8 cellular contexts compared by ENCODE assay signal in genomic region chr1:12296623-12297022, GRCh38.
DNase-seq lines count a peak whose midpoint lies in the region; ATAC-seq and TF ChIP-seq lines count a peak whose summit lies in the region.

No MANE protein-coding gene starts in this region.

- no peaks in the 10 kb centered on the region for H3K27me3 Mint-ChIP-seq in stimulated activated memory B cell treated with anti-CD40 and anti-IgM and Interleukin-4, amounts not matched to agents 10 μg/mL and 1 μg/mL and 100 μg/mL, for 72 hours

- H3K27me3 ChIP-seq in adrenal gland: no peaks in the 10 kb centered on the region

- H3K4me1 Mint-ChIP-seq in stimulated activated memory B cell treated with anti-CD40 and anti-IgM and Interleukin-4, amounts not matched to agents 10 μg/mL and 1 μg/mL and 100 μg/mL, for 72 hours: no peaks in the 10 kb centered on the region

- no peak overlapping the region for H3K4me3 ChIP-seq in SK-N-MC
- H3K4me3 ChIP-seq in adrenal gland: no peak overlapping the region

- 67 to 77% (median 71%) methylated on average over 1 of the region's 1 CpG for WGBS in adrenal gland, 4 donors

- H3K36me3 Mint-ChIP-seq in stimulated activated memory B cell treated with anti-CD40 and anti-IgM and Interleukin-4, amounts not matched to agents 10 μg/mL and 1 μg/mL and 100 μg/mL, for 72 hours: peaks cover 46% of the 10 kb centered on the region

- intact Hi-C loops in adrenal gland (cut with DNase I): no loop called here

- no peak overlapping the region for H3K4me3 Mint-ChIP-seq in stimulated activated memory B cell treated with anti-CD40 and anti-IgM and Interleukin-4, amounts not matched to agents 10 μg/mL and 1 μg/mL and 100 μg/mL, for 72 hours

- TF ChIP-seq POLR2A in adrenal gland (IDR thresholded peaks at IDR 0.05): no peak

- ATAC-seq in GM21717 (IDR thresholded peaks at IDR 0.05; ENCODE audit: unreplicated experiment): peak; percentile 72
- ATAC-seq in stimulated activated memory B cell treated with anti-CD40 and anti-IgM and Interleukin-4, amounts not matched to agents 10 μg/mL and 1 μg/mL and 100 μg/mL, for 72 hours: no peak

- TF ChIP-seq CTCF in adrenal gland (IDR thresholded peaks at IDR 0.05): no peak

- H3K9me3 Mint-ChIP-seq in stimulated activated memory B cell treated with anti-CD40 and anti-IgM and Interleukin-4, amounts not matched to agents 10 μg/mL and 1 μg/mL and 100 μg/mL, for 72 hours: no peaks in the 10 kb centered on the region

- H3K9ac ChIP-seq in SK-N-MC (ENCODE audit: insufficient read length): no peak overlapping the region

- H3K9me3 ChIP-seq in SK-N-MC (ENCODE audit: low read depth, low read length) (no peaks in the 10 kb centered on the region), adrenal gland (replicated peaks in 1 of 3) (no peaks in the 10 kb centered on the region)

- peak overlapping the region; percentile 32; the same call in 1 of the 2 replicates for H3K27ac ChIP-seq in SK-N-MC
- H3K27ac ChIP-seq in adrenal gland: no peak overlapping the region

- peak; percentile 47 for DNase-seq in EL
- DNase-seq in SK-N-MC (ENCODE audit: low read depth, low spot score): no peak
- DNase-seq in glomerular visceral epithelial cell (ENCODE audit: extremely low spot score): peak; percentile 30
- DNase-seq in adrenal gland: no peak
- no peak for DNase-seq in NCI-H1417 treated with DMSO at 0.1 percent for 48 hours (lab: John Stamatoyannopoulos, UW)
- DNase-seq in SW480 (ENCODE audit: low spot score): no peak

- no peak overlapping the region for H3K27ac Mint-ChIP-seq in stimulated activated memory B cell treated with anti-CD40 and anti-IgM and Interleukin-4, amounts not matched to agents 10 μg/mL and 1 μg/mL and 100 μg/mL, for 72 hours

- H3K36me3 ChIP-seq in SK-N-MC (ENCODE audit: insufficient read depth, low read length) (peaks cover 11% of the 10 kb centered on the region), adrenal gland (replicated peaks in 1 of 2) (peaks cover 0 to 42% of the 10 kb centered on the region in 2 donors)

- H3K4me1 ChIP-seq in adrenal gland (replicated peaks in 1 of 2): no peaks in the 10 kb centered on the region

Comparison
In these comparisons a context has a peak if more than half of its experiments do, and no peak if none do; other contexts are left out.
1. DNase-seq: peak in EL (single experiment) and glomerular visceral epithelial cell (single experiment); none in SK-N-MC (single experiment), adrenal gland (0 of 7), NCI-H1417 treated with DMSO at 0.1 percent for 48 hours (single experiment) and SW480 (single experiment).